In genomic region chr1:159915571-159916239, GRCh38 we compare ENCODE assay signal across 12 cellular contexts. TPM values are rescaled to one million over a fixed set of nuclear protein-coding genes. Genes with fewer than 3 reads are reported as not detected.
DNase-seq lines count a peak whose midpoint lies in the region; ATAC-seq and TF ChIP-seq lines count a peak whose summit lies in the region.
"Had no signal": no experiment of that assay in that cellular context is flagged by ENCODE, and none has a peak within 500 bp of the region (broad histone marks: within the 10 kb centered on the region; RNA-seq: fewer than 3 reads in every experiment).

No MANE protein-coding gene starts in this region.

- H3K27ac Mint-ChIP-seq in T-cell: peak overlapping the region; percentile 67 to 70

- no peaks in the 10 kb centered on the region for H3K9me3 Mint-ChIP-seq in T-cell

- H3K36me3 ChIP-seq in gastroesophageal sphincter: peaks cover 0 to 35% of the 10 kb centered on the region in 2 donors

- no peak for TF ChIP-seq EP300 in gastroesophageal sphincter (IDR thresholded peaks at IDR 0.05)

- H3K27me3 Mint-ChIP-seq in T-cell: no peaks in the 10 kb centered on the region

- 43 to 48% methylated on average over 3 to 5 of the region's 5 CpGs for WGBS in gastroesophageal sphincter (ENCODE audit: low coverage in 1 of 2), 2 donors

- ATAC-seq in T-cell (replicated peaks in 1 of 4) (no peak), gastroesophageal sphincter (no peak), GM21786 (IDR thresholded peaks at IDR 0.05; ENCODE audit: unreplicated experiment) (no peak)

- H3K4me1 Mint-ChIP-seq in T-cell: peaks cover 74 to 87% (median 86%) of the 10 kb centered on the region in 3 donors

- H3K4me3 ChIP-seq in gastroesophageal sphincter (no peak overlapping the region), skin epidermis (no peak overlapping the region)

- H3K27ac ChIP-seq in gastroesophageal sphincter (peak overlapping the region in 3 of 4 donors; percentile 4 to 70 (median 55)), skin epidermis (peak overlapping the region in 11 of 21 experiments; percentile 15 to 63 (median 34))

- no peak overlapping the region for H3K4me3 Mint-ChIP-seq in T-cell

- CTCF ChIA-PET in T-cell (lab: Charles Lee): interaction anchor here in 1 of 2 donors (0.9 kb wide), 1 partner anchor 118 kb away, joined by 3 read pairs; no protein-coding TSS in a partner anchor

- H3K27me3 ChIP-seq in gastroesophageal sphincter: no peaks in the 10 kb centered on the region

- no peaks in the 10 kb centered on the region for H3K9me3 ChIP-seq in gastroesophageal sphincter

- no peak for TF ChIP-seq POLR2A in gastroesophageal sphincter (IDR thresholded peaks at IDR 0.05)

- peak; percentile 26 for DNase-seq in NCI-H748 (lab: John Stamatoyannopoulos, UW; ENCODE audit: unreplicated experiment)
- no peak for DNase-seq in NCI-H748 treated with DMSO at 0.1 percent for 48 hours (lab: John Stamatoyannopoulos, UW)
- no peak for DNase-seq in T-cell
- no peak for DNase-seq in NOMO-1 (lab: John Stamatoyannopoulos, UW; ENCODE audit: unreplicated experiment in 2 of 2)
- DNase-seq in AML-193 (lab: John Stamatoyannopoulos, UW): no peak
- DNase-seq: effector CD4-positive, alpha-beta T cell had no signal

- POLR2A ChIA-PET in T-cell (lab: Charles Lee): interaction anchor here in 1 of 2 donors (2.9 kb wide), 1 partner anchor 9 kb away, joined by 16 read pairs; the partner anchor contains the start of gene TAGLN2

- peaks cover 0 to 52% (median 17%) of the 10 kb centered on the region in 3 donors for H3K4me1 ChIP-seq in gastroesophageal sphincter

- peaks cover 37% of the 10 kb centered on the region for H3K36me3 Mint-ChIP-seq in T-cell

- TF ChIP-seq CTCF in gastroesophageal sphincter (IDR thresholded peaks at IDR 0.05): no peak

RNA-seq across cellular contexts. Expression of gene TAGLN2, which starts 9.6 kb away (rescaled TPM):
- total RNA-seq in T-cell (100 to 1,000 TPM; 210 to 372 (median 245) TPM), gastroesophageal sphincter (100 to 1,000 TPM in 3 of 4 donors, 10 to 100 TPM in 1; 75.3 to 239 (median 217) TPM)

RNA-seq across cellular contexts. Expression of gene CFAP45, which starts 15.7 kb away (rescaled TPM):
- total RNA-seq in T-cell: 1 to 10 TPM; 1.2 to 4.7 (median 1.5) TPM
- total RNA-seq in gastroesophageal sphincter: under 1 TPM in 2 of 4 donors, not detected in 2; 0.27 to 0.81 TPM
- total RNA-seq: left lobe of liver had no signal

RNA-seq across cellular contexts. Expression of gene IGSF9, which starts 29.7 kb away (rescaled TPM):
- total RNA-seq in T-cell (under 1 TPM in 3 of 5 donors, not detected in 2; 0.06 to 0.16 (median 0.12) TPM), gastroesophageal sphincter (under 1 TPM in 2 of 4 donors, not detected in 2; 0.35 to 0.62 TPM)
- total RNA-seq: RPMI7951 had no signal

RNA-seq across cellular contexts. Expression of gene SLAMF9, which starts 38.3 kb away (rescaled TPM):
- total RNA-seq in T-cell (not detected), gastroesophageal sphincter (not detected)
- total RNA-seq: temporal lobe had no signal

RNA-seq across cellular contexts. Expression of gene VSIG8, which starts 53.2 kb away (rescaled TPM):
- not detected for total RNA-seq in T-cell
- not detected for total RNA-seq in gastroesophageal sphincter
- total RNA-seq: left lobe of liver, RPMI7951, temporal lobe had no signal
